1 cellular context compared by ENCODE assay signal in genomic region chr2:205682239-205683021, GRCh38.
TF ChIP-seq lines count a peak whose summit lies in the region.

Gene NRP2, plus strand, starts transcription at chr2:205682501. Its CDS starts 790 bp downstream, at chr2:205683291.

TF ChIP-seq in HepG2, 621 proteins besides CTCF, POLR2A, EP300 and RAD21 (continued from another document and continues in another):
- TF ChIP-seq MAX (IDR thresholded peaks at IDR 0.05) (peak; percentile 48), HDAC1 (CRISPR knock-in tag; IDR thresholded peaks at IDR 0.05) (peak; percentile 64; the same call in 1 of the 2 replicates), FOXJ3 (CRISPR knock-in tag; IDR thresholded peaks at IDR 0.05; ENCODE audit: borderline replicate concordance) (peak; percentile 40; the same call in 1 of the 2 replicates), ATF7 (IDR thresholded peaks at IDR 0.05) (no peak), ATF7 (CRISPR knock-in tag; IDR thresholded peaks at IDR 0.05) (peak; percentile 29; the same call in 1 of the 2 replicates), ZNF687 (CRISPR knock-in tag; IDR thresholded peaks at IDR 0.05) (peak; percentile 82), ZNF614 (CRISPR knock-in tag; IDR thresholded peaks at IDR 0.05; ENCODE audit: borderline replicate concordance) (no peak), ZNF746 (CRISPR knock-in tag; IDR thresholded peaks at IDR 0.05) (no peak), ZFP91 (CRISPR knock-in tag; IDR thresholded peaks at IDR 0.05; ENCODE audit: borderline replicate concordance) (peak; percentile 95), TFDP2 (CRISPR knock-in tag; IDR thresholded peaks at IDR 0.05) (peak; percentile 29; the same call in 1 of the 2 replicates), CCAR2 (optimal IDR thresholded peaks at IDR 0.05; ENCODE audit: low read depth, low read length) (no peak), ZNF709 (CRISPR knock-in tag; IDR thresholded peaks at IDR 0.05) (0 out of 2 replicates have a peak, but pooled peaks have one; percentile 47), ZNF44 (CRISPR knock-in tag; IDR thresholded peaks at IDR 0.05) (no peak), ESRRA (CRISPR knock-in tag; IDR thresholded peaks at IDR 0.05; ENCODE audit: low read depth) (0 out of 2 replicates have a peak, but pooled peaks have one; percentile 27), ATAD3A (CRISPR knock-in tag; IDR thresholded peaks at IDR 0.05) (no peak), ZNF142 (CRISPR knock-in tag; IDR thresholded peaks at IDR 0.05) (peak; percentile 81; the same call in 1 of the 2 replicates), ZNF609 (CRISPR knock-in tag; IDR thresholded peaks at IDR 0.05; ENCODE audit: borderline replicate concordance) (0 out of 2 replicates have a peak, but pooled peaks have one; percentile 52), ZNF121 (CRISPR knock-in tag; IDR thresholded peaks at IDR 0.05) (no peak), ZSCAN29 (CRISPR knock-in tag; conservative IDR thresholded peaks at IDR 0.05) (0 out of 2 replicates have a peak, but pooled peaks have one; percentile 39), ZNF512 (CRISPR knock-in tag; IDR thresholded peaks at IDR 0.05) (no peak), ZFP90 (CRISPR knock-in tag; IDR thresholded peaks at IDR 0.05; ENCODE audit: borderline replicate concordance) (peak; percentile 47; the same call in 1 of the 2 replicates), ZNF543 (CRISPR knock-in tag; IDR thresholded peaks at IDR 0.05) (0 out of 2 replicates have a peak, but pooled peaks have one; percentile 55), CSRNP2 (CRISPR knock-in tag; conservative IDR thresholded peaks at IDR 0.05; ENCODE audit: low read depth) (no peak)
